Comparison of ENCODE assay signal across 8 cellular contexts in genomic region chr1:206203364-206204158, GRCh38. TPM values are rescaled to one million over a fixed set of nuclear protein-coding genes. Genes with fewer than 3 reads are reported as not detected.
DNase-seq lines count a peak whose midpoint lies in the region; ATAC-seq and TF ChIP-seq lines count a peak whose summit lies in the region.
"Not testable (repeated sequence)": the region's sequence is repeated elsewhere in the genome, so short reads cannot be mapped to it uniquely, and the experiment has no call there.

SRGAP2 (plus strand) TSS chr1:206203541; CDS start chr1:206205971, 2,430 bp downstream.

- ATAC-seq in GM21723 (IDR thresholded peaks at IDR 0.05; ENCODE audit: unreplicated experiment) (peak; percentile 16), RWPE2 (ENCODE audit: low read depth) (peak; percentile 66)
- peak; percentile 3 to 6 for ATAC-seq in activated T-cell treated with anti-CD3 and anti-CD28 coated beads, Interleukin-2, amount 50 U/mL, for 4 hours

- peak within 1 kb of the TSS; percentile 51 for H3K4me3 ChIP-seq in LNCaP clone FGC (ENCODE audit: low read depth, low read length)
- H3K4me3 ChIP-seq in RWPE2 (ENCODE audit: severe bottlenecking), result not testable (repeated sequence)
- peak within 1 kb of the TSS; percentile 58 for H3K4me3 ChIP-seq in epithelial cell of proximal tubule (ENCODE audit: low read depth, low read length)

- H3K27ac ChIP-seq in RWPE2 (ENCODE audit: poor library complexity, severe bottlenecking), result not testable (repeated sequence)

- not testable (repeated sequence) for H3K9me3 ChIP-seq in RWPE2 (ENCODE audit: severe bottlenecking)

- H3K27ac Mint-ChIP-seq in CD14-positive monocyte, result peak within 1 kb of the TSS; percentile 76 to 88 (median 87)

- TF ChIP-seq CTCF in CD14-positive monocyte (IDR thresholded peaks at IDR 0.05); LNCaP clone FGC (IDR thresholded peaks at IDR 0.05; ENCODE audit: control insufficient read depth, extremely low read depth, insufficient read depth); RWPE2 (IDR thresholded peaks at IDR 0.05; ENCODE audit: poor library complexity, severe bottlenecking); epithelial cell of proximal tubule (conservative IDR thresholded peaks at IDR 0.05; ENCODE audit: low read depth, low read length): not testable (repeated sequence)

- H3K4me1 Mint-ChIP-seq in CD14-positive monocyte; activated T-cell treated with anti-CD3 and anti-CD28 coated beads, Interleukin-2, amount 50 U/mL, for 4 hours (ENCODE audit: low read depth): not testable (repeated sequence)

- peak within 1 kb of the TSS; percentile 88 to 89 for H3K4me3 Mint-ChIP-seq in CD14-positive monocyte
- peak within 1 kb of the TSS; percentile 82 for H3K4me3 Mint-ChIP-seq in activated T-cell treated with anti-CD3 and anti-CD28 coated beads, Interleukin-2, amount 50 U/mL, for 4 hours

- H3K27me3 Mint-ChIP-seq in CD14-positive monocyte (ENCODE audit: low read depth in 3 of 3); activated T-cell treated with anti-CD3 and anti-CD28 coated beads, Interleukin-2, amount 50 U/mL, for 4 hours (ENCODE audit: low read depth): not testable (repeated sequence)

- H3K9me3 Mint-ChIP-seq in CD14-positive monocyte; activated T-cell treated with anti-CD3 and anti-CD28 coated beads, Interleukin-2, amount 50 U/mL, for 4 hours: not testable (repeated sequence)

- not testable (repeated sequence) for H3K36me3 Mint-ChIP-seq in CD14-positive monocyte; activated T-cell treated with anti-CD3 and anti-CD28 coated beads, Interleukin-2, amount 50 U/mL, for 4 hours (ENCODE audit: insufficient read depth)

- H3K27me3 ChIP-seq in RWPE2 (ENCODE audit: insufficient read depth, poor library complexity, severe bottlenecking), result not testable (repeated sequence)

- not testable (repeated sequence) for H3K36me3 ChIP-seq in RWPE2 (ENCODE audit: low read depth)

- peak; percentile 51 for DNase-seq in CD14-positive monocyte (ENCODE audit: low spot score)
- DNase-seq in LNCaP clone FGC (ENCODE audit: low read depth), result peak; percentile 6
- DNase-seq in RWPE2 (ENCODE audit: low spot score), result peak; percentile 74
- DNase-seq in activated T-cell treated with anti-CD3 and anti-CD28 coated beads, Interleukin-2, amount 50 U/mL, for 4 hours, result peak; percentile 17
- not testable (repeated sequence) for DNase-seq in epithelial cell of proximal tubule (ENCODE audit: low read depth)
- peak; percentile 89 for DNase-seq in mesenteric fat pad (ENCODE audit: low spot score)
- DNase-seq in stimulated activated CD4-positive, alpha-beta T cell treated with anti-CD3 and anti-CD28 coated beads, Interleukin-4, amount 100 ng/mL, for 24 hours, result peak; percentile 45

- not testable (repeated sequence) for H3K4me1 ChIP-seq in RWPE2 (ENCODE audit: insufficient read depth, poor library complexity, severe bottlenecking)

- intact Hi-C loops in CD14-positive monocyte (cut with micrococcal nuclease), result not testable (repeated sequence)

RNA-seq across cellular contexts. Expression of gene SRGAP2, which starts in this region (rescaled TPM):
- 10 to 100 TPM; 13.6 to 19.3 TPM for polyA plus RNA-seq in CD14-positive monocyte
- total RNA-seq in activated T-cell treated with anti-CD3 and anti-CD28 coated beads, Interleukin-2, amount 50 U/mL, for 4 hours, result 10 to 100 TPM; 16.5 to 25.1 (median 23.3) TPM
- total RNA-seq in epithelial cell of proximal tubule, result 26.4 and 29.0 TPM in 2 replicates
- total RNA-seq in mesenteric fat pad, result 91.2 TPM

Comparison
In these comparisons a context has a peak if more than half of its experiments do, and no peak if none do; other contexts are left out.
1. ATAC-seq: peak in every context shown above with its lines; median percentile 66 in RWPE2; 16 in GM21723; 4 in activated T-cell treated with anti-CD3 and anti-CD28 coated beads, Interleukin-2, amount 50 U/mL, for 4 hours.